11 cellular contexts compared by ENCODE assay signal in the genomic region with DNA sequence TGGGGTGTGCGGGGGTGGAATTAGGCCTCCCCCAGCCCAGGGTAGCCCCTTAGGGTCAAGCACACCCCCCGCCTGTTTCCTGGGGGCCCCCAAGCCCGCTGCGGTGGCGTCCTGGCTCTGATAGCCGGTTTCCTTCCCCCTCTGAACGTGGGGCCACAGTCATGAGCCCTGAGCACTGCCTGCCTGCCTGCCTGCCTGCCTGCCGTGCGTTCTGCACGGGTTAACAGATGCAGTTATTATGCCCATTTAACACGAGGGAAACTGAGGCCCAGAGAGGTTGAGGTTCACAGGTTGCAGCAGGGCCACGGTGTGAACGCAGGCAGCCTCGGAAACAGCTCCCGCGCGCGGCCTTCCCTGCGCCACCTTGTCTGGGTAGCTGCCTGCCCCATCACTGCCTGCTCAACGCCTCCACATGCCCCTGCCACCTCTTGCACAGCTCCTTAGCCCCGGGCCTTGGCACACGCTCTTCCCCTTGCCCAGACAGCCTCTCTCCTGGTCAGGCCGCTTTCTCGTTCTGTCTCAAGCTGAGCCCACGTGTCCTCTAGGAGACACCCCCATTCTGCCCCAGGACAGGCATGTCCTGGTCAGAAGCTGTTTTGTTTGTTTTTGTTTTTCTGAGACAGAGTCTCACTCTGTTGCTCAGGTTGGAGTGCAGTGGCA. TPM values are rescaled to one million over a fixed set of nuclear protein-coding genes. Genes with fewer than 3 reads are reported as not detected.
DNase-seq lines count a peak whose midpoint lies in the region; ATAC-seq and TF ChIP-seq lines count a peak whose summit lies in the region.
"Had no signal": no experiment of that assay in that cellular context is flagged by ENCODE, and none has a peak within 500 bp of the region (broad histone marks: within the 10 kb centered on the region; RNA-seq: fewer than 3 reads in every experiment).

No MANE protein-coding gene starts in this region.

- POLR2A ChIA-PET in CD8-positive, alpha-beta memory T cell (lab: Charles Lee) = interaction anchor here (1.0 kb wide), 1 partner anchor 19 kb away, joined by 3 read pairs; the partner anchor contains the start of gene NDUFS7

- H3K36me3 Mint-ChIP-seq in CD8-positive, alpha-beta memory T cell = no peaks in the 10 kb centered on the region
- H3K36me3 Mint-ChIP-seq in central memory CD8-positive, alpha-beta T cell (ENCODE audit: insufficient read depth) = peaks cover 10% of the 10 kb centered on the region
- H3K36me3 Mint-ChIP-seq in nephron progenitor cell (ENCODE audit: low read depth) = peaks cover 6% of the 10 kb centered on the region

- H3K27ac Mint-ChIP-seq in CD8-positive, alpha-beta memory T cell = no peak overlapping the region
- peak overlapping the region; percentile 73 for H3K27ac Mint-ChIP-seq in central memory CD8-positive, alpha-beta T cell (ENCODE audit: low read depth)
- H3K27ac Mint-ChIP-seq in nephron progenitor cell = no peak overlapping the region

- no peak overlapping the region for H3K4me3 ChIP-seq in CD8-positive, alpha-beta memory T cell (ENCODE audit: low read length)
- peak overlapping the region; percentile 23 for H3K4me3 ChIP-seq in NT2/D1 (ENCODE audit: insufficient read length, low read depth)

- peak overlapping the region; percentile 92 for H3K9ac ChIP-seq in NT2/D1 (ENCODE audit: insufficient read length, low read depth)

- H3K4me1 Mint-ChIP-seq in CD8-positive, alpha-beta memory T cell = peaks cover 7 to 22% (median 9%) of the 10 kb centered on the region in 3 donors
- H3K4me1 Mint-ChIP-seq in central memory CD8-positive, alpha-beta T cell = peaks cover 12% of the 10 kb centered on the region
- peaks cover 10% of the 10 kb centered on the region for H3K4me1 Mint-ChIP-seq in nephron progenitor cell

- CTCF ChIA-PET in CD8-positive, alpha-beta memory T cell (lab: Charles Lee) = interaction anchor here (1.0 kb wide), 1 partner anchor 19 kb away, joined by 3 read pairs; no protein-coding TSS in a partner anchor

- TF ChIP-seq CTCF in nephron progenitor cell (IDR thresholded peaks at IDR 0.05) = no peak

- H3K9me3 Mint-ChIP-seq in CD8-positive, alpha-beta memory T cell = no peaks in the 10 kb centered on the region
- no peaks in the 10 kb centered on the region for H3K9me3 Mint-ChIP-seq in central memory CD8-positive, alpha-beta T cell
- H3K9me3 Mint-ChIP-seq in nephron progenitor cell = no peaks in the 10 kb centered on the region

- no peak for ATAC-seq in central memory CD8-positive, alpha-beta T cell (replicated peaks; ENCODE audit: extremely low read depth, poor library complexity, severe bottlenecking)
- no peak for ATAC-seq in GM18867 (IDR thresholded peaks at IDR 0.05; ENCODE audit: unreplicated experiment)
- ATAC-seq in HG03378 (IDR thresholded peaks at IDR 0.05; ENCODE audit: unreplicated experiment) = no peak

- peaks cover 27% of the 10 kb centered on the region for H3K4me1 ChIP-seq in CD8-positive, alpha-beta memory T cell (ENCODE audit: insufficient read depth, low read length)
- H3K4me1 ChIP-seq in NT2/D1 (ENCODE audit: insufficient read depth, insufficient read length) = peaks cover 13% of the 10 kb centered on the region

- H3K9me3 ChIP-seq in CD8-positive, alpha-beta memory T cell (ENCODE audit: low read length) = no peaks in the 10 kb centered on the region
- no peaks in the 10 kb centered on the region for H3K9me3 ChIP-seq in NT2/D1 (ENCODE audit: insufficient read depth, low read length)
- H3K9me3 ChIP-seq: neutrophil had no signal

- no peak for DNase-seq in CD8-positive, alpha-beta memory T cell
- no peak for DNase-seq in NT2/D1 (ENCODE audit: low read depth, low spot score)
- DNase-seq in central memory CD8-positive, alpha-beta T cell (ENCODE audit: low spot score in 2 of 2) = no peak
- no peak for DNase-seq in nephron progenitor cell
- DNase-seq in OCI-M2 (lab: John Stamatoyannopoulos, UW; ENCODE audit: unreplicated experiment) = no peak
- DNase-seq in NCI-H82 (lab: John Stamatoyannopoulos, UW) = no peak
- DNase-seq: NCI-H446; stimulated activated CD4-positive, alpha-beta T cell treated with anti-CD3 and anti-CD28 coated beads, Interleukin-2, amount 100 ng/mL, for 48 hours had no signal

- H3K4me3 Mint-ChIP-seq in CD8-positive, alpha-beta memory T cell = peak overlapping the region in 6 of 7 donors; percentile 59 to 80 (median 72)
- H3K4me3 Mint-ChIP-seq in central memory CD8-positive, alpha-beta T cell = peak overlapping the region; percentile 74
- H3K4me3 Mint-ChIP-seq in nephron progenitor cell = peak overlapping the region; percentile 69

- H3K27me3 ChIP-seq in CD8-positive, alpha-beta memory T cell (ENCODE audit: insufficient read depth, low read length, poor library complexity, severe bottlenecking) = no peaks in the 10 kb centered on the region
- H3K27me3 ChIP-seq in NT2/D1 (ENCODE audit: insufficient read depth, insufficient read length) = no peaks in the 10 kb centered on the region

- H3K27me3 Mint-ChIP-seq in CD8-positive, alpha-beta memory T cell = peaks cover 5 to 8% of the 10 kb centered on the region in 2 donors
- peaks cover 6% of the 10 kb centered on the region for H3K27me3 Mint-ChIP-seq in central memory CD8-positive, alpha-beta T cell
- H3K27me3 Mint-ChIP-seq in nephron progenitor cell (ENCODE audit: low read depth, poor library complexity) = peaks cover 33% of the 10 kb centered on the region

- no peaks in the 10 kb centered on the region for H3K36me3 ChIP-seq in CD8-positive, alpha-beta memory T cell (ENCODE audit: insufficient read depth, low read length)
- peaks cover 18% of the 10 kb centered on the region for H3K36me3 ChIP-seq in NT2/D1 (ENCODE audit: insufficient read depth, insufficient read length, low read length)
- H3K36me3 ChIP-seq: neutrophil had no signal

- no peak overlapping the region for H3K27ac ChIP-seq in CD8-positive, alpha-beta memory T cell (ENCODE audit: low read depth, low read length)
- H3K27ac ChIP-seq: neutrophil had no signal

RNA-seq across cellular contexts. Expression of gene GAMT, which starts 1.2 kb away (rescaled TPM):
- total RNA-seq in CD8-positive, alpha-beta memory T cell = 10 to 100 TPM; 29.0 to 29.5 TPM
- 20.4 TPM for polyA plus RNA-seq in CD8-positive, alpha-beta memory T cell

RNA-seq across cellular contexts. Expression of gene DAZAP1, which starts 4.8 kb away (rescaled TPM):
- 100 to 1,000 TPM; 253 TPM for total RNA-seq in CD8-positive, alpha-beta memory T cell
- 7.7 TPM for polyA plus RNA-seq in CD8-positive, alpha-beta memory T cell

RNA-seq across cellular contexts. Expression of gene NDUFS7, which starts 18.8 kb away (rescaled TPM):
- 100 to 1,000 TPM; 102 to 104 TPM for total RNA-seq in CD8-positive, alpha-beta memory T cell
- 207 TPM for polyA plus RNA-seq in CD8-positive, alpha-beta memory T cell

RNA-seq across cellular contexts. Expression of gene RPS15, which starts 35.7 kb away (rescaled TPM):
- 1,000 to 10,000 TPM; 1,485 to 1,540 TPM for total RNA-seq in CD8-positive, alpha-beta memory T cell
- 2,756 TPM for polyA plus RNA-seq in CD8-positive, alpha-beta memory T cell

RNA-seq across cellular contexts. Expression of gene APC2, which starts 47.4 kb away (rescaled TPM):
- under 1 TPM; 0.09 to 0.11 TPM for total RNA-seq in CD8-positive, alpha-beta memory T cell
- not detected for polyA plus RNA-seq in CD8-positive, alpha-beta memory T cell
